8 cellular contexts compared by ENCODE assay signal in the genomic region with DNA sequence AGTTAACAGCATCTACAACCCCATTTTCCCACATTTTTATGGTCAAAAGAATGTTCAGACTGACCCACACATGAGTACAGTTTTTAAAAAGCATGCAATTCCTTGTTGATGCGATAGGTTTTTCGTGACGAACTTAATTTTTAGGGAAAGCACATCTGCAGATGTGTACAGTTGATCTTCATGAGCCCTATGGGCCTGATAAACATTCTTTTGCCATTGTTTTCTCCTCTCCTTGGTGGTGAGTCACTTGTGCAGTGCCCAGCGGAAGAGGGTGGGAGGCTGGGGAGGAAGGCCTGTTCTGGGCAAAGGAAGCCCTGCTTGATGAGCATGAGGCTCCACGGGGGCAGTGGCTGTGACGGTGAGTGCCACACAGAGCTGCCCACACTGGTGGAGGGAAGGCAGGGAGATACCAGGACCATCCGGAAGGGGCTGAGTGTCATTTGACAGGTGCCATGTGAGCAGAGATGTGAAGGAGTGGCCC. TPM values are rescaled to one million over a fixed set of nuclear protein-coding genes. Genes with fewer than 3 reads are reported as not detected.
DNase-seq lines count a peak whose midpoint lies in the region; ATAC-seq and TF ChIP-seq lines count a peak whose summit lies in the region.

No MANE protein-coding gene starts in this region.

- peak overlapping the region; percentile 92 to 94 for H3K27ac Mint-ChIP-seq in natural killer cell

- TF ChIP-seq CTCF in DND-41 (IDR thresholded peaks at IDR 0.05; ENCODE audit: borderline replicate concordance, extremely low read depth, low read length, poor library complexity, severe bottlenecking) (no peak), RWPE1 (conservative IDR thresholded peaks at IDR 0.05; ENCODE audit: low read depth) (no peak), natural killer cell (IDR thresholded peaks at IDR 0.05) (no peak), GM20000 (IDR thresholded peaks at IDR 0.05; ENCODE audit: extremely low read depth, missing control alignments) (no peak)

- H3K27me3 ChIP-seq in DND-41 (ENCODE audit: insufficient read depth, low read length, poor library complexity), result no peaks in the 10 kb centered on the region
- H3K27me3 ChIP-seq in H7 (ENCODE audit: control insufficient read depth, insufficient read depth, low read length), result no peaks in the 10 kb centered on the region

- H3K4me1 Mint-ChIP-seq in natural killer cell, result peaks cover 90 to 92% of the 10 kb centered on the region in 2 donors

- intact Hi-C loops in natural killer cell (cut with micrococcal nuclease), result no loop called here

- no peak overlapping the region for H2AFZ ChIP-seq in DND-41 (ENCODE audit: low read depth, low read length)

- H3K27me3 Mint-ChIP-seq in natural killer cell (ENCODE audit: low read depth in 2 of 2), result no peaks in the 10 kb centered on the region

- H3K36me3 ChIP-seq in DND-41 (ENCODE audit: insufficient read depth, low read length) (peaks cover 95% of the 10 kb centered on the region), H7 (replicated peaks; ENCODE audit: control insufficient read depth, insufficient read depth, low read length) (no peaks in the 10 kb centered on the region; the same call in none of the 2 replicates)

- H3K36me3 Mint-ChIP-seq in natural killer cell, result no peaks in the 10 kb centered on the region

- no peak overlapping the region for H3K27ac ChIP-seq in DND-41 (ENCODE audit: low read length)
- H3K27ac ChIP-seq in RWPE1, result peak overlapping the region; percentile 69

- H4K20me1 ChIP-seq in DND-41 (ENCODE audit: insufficient read depth, low read length), result peaks cover 98% of the 10 kb centered on the region

- CTCF ChIA-PET in RWPE1 (lab: Yijun Ruan, JAX), result no interaction called here

- peaks cover 40% of the 10 kb centered on the region for H3K4me1 ChIP-seq in DND-41 (ENCODE audit: insufficient read depth, low read length)

- H3K4me2 ChIP-seq in DND-41 (ENCODE audit: insufficient read depth, low read length), result peak overlapping the region; percentile 15; the same call in 1 of the 2 replicates

- ATAC-seq in DND-41 (ENCODE audit: insufficient read depth, low read depth) (no peak), natural killer cell (peak in 2 of 3 donors; percentile 20 to 40), HG03571 (IDR thresholded peaks at IDR 0.05; ENCODE audit: unreplicated experiment) (no peak), HG03521 (IDR thresholded peaks at IDR 0.05; ENCODE audit: unreplicated experiment) (no peak)

- DNase-seq in DND-41 (no peak), RWPE1 (ENCODE audit: low spot score) (peak; percentile 78), dermis microvascular lymphatic vessel endothelial cell (ENCODE audit: low read depth in 2 of 2) (peak; percentile 46 to 93), natural killer cell (no peak), H7 (no peak), GM20000 (ENCODE audit: low spot score) (no peak)

- POLR2A ChIA-PET in RWPE1 (lab: Yijun Ruan, JAX; ENCODE audit: low non-redundant PET), result no interaction called here

- H3K9ac ChIP-seq in DND-41 (ENCODE audit: low read depth, low read length), result no peak overlapping the region

- H3K9me3 ChIP-seq in DND-41 (ENCODE audit: insufficient read depth, low read length, severe bottlenecking), result peaks cover 10% of the 10 kb centered on the region

- H3K79me2 ChIP-seq in DND-41 (ENCODE audit: insufficient read depth, low read length), result peaks cover 100% of the 10 kb centered on the region

- H3K4me3 ChIP-seq in DND-41 (ENCODE audit: low read depth in 1 of 2, low read length in 2 of 2) (no peak overlapping the region), H7 (ENCODE audit: insufficient read depth, low read depth, low read length) (no peak overlapping the region)

- no peaks in the 10 kb centered on the region for H3K9me3 Mint-ChIP-seq in natural killer cell

- peak overlapping the region; percentile 81 for H3K4me3 Mint-ChIP-seq in natural killer cell

RNA-seq across cellular contexts. Expression of gene ARF1, which starts 5.3 kb away (rescaled TPM):
- total RNA-seq in dermis microvascular lymphatic vessel endothelial cell, result 219 and 329 TPM in 2 replicates
- 100 to 1,000 TPM; 368 to 427 (median 424) TPM for total RNA-seq in natural killer cell
- 292 and 326 TPM in 2 replicates for total RNA-seq in H7 (2014; rRNA removed; shearing (Covaris generic))

RNA-seq across cellular contexts. Expression of gene C1orf35, which starts 15.3 kb away (rescaled TPM):
- 6.5 and 6.8 TPM in 2 replicates for total RNA-seq in dermis microvascular lymphatic vessel endothelial cell
- total RNA-seq in natural killer cell, result 10 to 100 TPM; 18.9 to 21.6 (median 19.6) TPM
- total RNA-seq in H7 (2014; rRNA removed; shearing (Covaris generic)), result 38.9 and 45.7 TPM in 2 replicates

RNA-seq across cellular contexts. Expression of gene MRPL55, which starts 21.3 kb away (rescaled TPM):
- total RNA-seq in dermis microvascular lymphatic vessel endothelial cell (35.8 and 47.0 TPM in 2 replicates), natural killer cell (10 to 100 TPM; 50.0 to 70.6 (median 64.1) TPM)
- total RNA-seq in H7 (2014; rRNA removed; shearing (Covaris generic)), result 109 and 172 TPM in 2 replicates

RNA-seq across cellular contexts. Expression of gene GUK1, which starts 52.3 kb away (rescaled TPM):
- 718 and 833 TPM in 2 replicates for total RNA-seq in dermis microvascular lymphatic vessel endothelial cell
- total RNA-seq in natural killer cell, result 100 to 1,000 TPM; 292 to 313 (median 308) TPM
- total RNA-seq in H7 (2014; rRNA removed; shearing (Covaris generic)), result 216 and 224 TPM in 2 replicates

Comparison
In these comparisons a context has a peak if more than half of its experiments do, and no peak if none do; other contexts are left out.
1. ATAC-seq: peak in natural killer cell (2 of 3); none in DND-41 (single experiment), HG03571 (single experiment) and HG03521 (single experiment).
2. DNase-seq: peak in RWPE1 (single experiment) and dermis microvascular lymphatic vessel endothelial cell (2 of 2); none in DND-41 (single experiment), natural killer cell (single experiment), H7 (single experiment) and GM20000 (single experiment).